9 cellular contexts compared by ENCODE assay signal in the genomic region with DNA sequence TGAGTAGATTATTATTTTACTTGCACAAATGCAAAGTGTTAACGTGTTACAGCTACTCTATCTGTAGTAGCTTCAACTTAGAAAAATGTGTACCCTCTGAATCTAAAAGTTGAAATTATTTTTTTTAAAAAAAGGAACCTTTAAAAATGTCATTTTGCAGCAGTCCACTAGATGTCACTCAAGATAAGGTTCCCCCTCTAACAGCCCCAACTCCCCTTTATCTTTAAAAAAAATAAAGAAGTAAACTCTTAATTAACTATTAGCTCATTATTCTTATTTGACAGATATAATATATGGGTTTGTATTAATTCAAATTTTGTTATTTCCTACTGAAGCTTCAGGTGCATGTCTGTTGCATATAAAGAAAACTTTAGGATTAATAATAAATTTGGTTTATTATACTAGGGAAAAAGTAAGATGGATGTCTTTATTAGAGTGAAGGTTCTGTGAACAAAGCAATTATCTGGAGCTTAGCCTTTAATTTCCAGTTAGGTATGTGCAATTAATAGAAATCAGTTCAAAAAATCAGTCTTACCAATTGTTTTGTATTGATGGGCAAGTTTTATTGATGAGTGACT.
DNase-seq lines count a peak whose midpoint lies in the region; ATAC-seq and TF ChIP-seq lines count a peak whose summit lies in the region.
"Had no signal": no experiment of that assay in that cellular context is flagged by ENCODE, and none has a peak within 500 bp of the region (broad histone marks: within the 10 kb centered on the region; RNA-seq: fewer than 3 reads in every experiment).

No MANE protein-coding gene starts in this region.

- no peak overlapping the region for H3K23ac ChIP-seq in IMR-90 (ENCODE audit: low read depth, low read length)

- H2AK5ac ChIP-seq in IMR-90 (ENCODE audit: low read depth, low read length): no peak overlapping the region

- no TSS peak for BruUV-seq in IMR-90 (replicated peaks; lab: Mats Ljungman, UMichigan)

- CTCF ChIA-PET in IMR-90 (lab: Yijun Ruan, JAX): interaction anchor here (1.1 kb wide), 1 partner anchor 10 kb away, joined by 4 read pairs; no protein-coding TSS in a partner anchor

- H3K4me2 ChIP-seq in IMR-90 (ENCODE audit: low read depth, low read length): no peak overlapping the region

- H3K9ac ChIP-seq in IMR-90 (ENCODE audit: low read depth, low read length): no peak overlapping the region
- no peak overlapping the region for H3K9ac ChIP-seq in adipocyte (ENCODE audit: low read length)

- no peak overlapping the region for H3K4ac ChIP-seq in IMR-90 (ENCODE audit: low read depth, low read length)

- H3K4me1 ChIP-seq in IMR-90 (ENCODE audit: control insufficient read depth, insufficient read depth, low read length): no peaks in the 10 kb centered on the region
- H3K4me1 ChIP-seq in adipocyte (ENCODE audit: control insufficient read depth, insufficient read depth, low read length): no peaks in the 10 kb centered on the region

- no peak overlapping the region for H3K14ac ChIP-seq in IMR-90 (replicated peaks; ENCODE audit: low read depth, low read length)

- dilution Hi-C loops in IMR-90 (cut with HindIII; ENCODE audit: low sequenced_read_pairs, unreplicated experiment): no loop called here

- no peaks in the 10 kb centered on the region for H3K9me1 ChIP-seq in IMR-90 (ENCODE audit: insufficient read depth, low read length)

- H3K36me3 ChIP-seq in IMR-90 (ENCODE audit: control insufficient read depth, insufficient read depth, low read length) (no peaks in the 10 kb centered on the region), adipocyte (ENCODE audit: control insufficient read depth, insufficient read depth, low read length, severe bottlenecking) (no peaks in the 10 kb centered on the region)

- H3K27ac ChIP-seq in IMR-90 (ENCODE audit: insufficient read depth, low read length) (no peak overlapping the region), caudate nucleus (ENCODE audit: low read depth, low read length) (no peak overlapping the region)

- peak; percentile 81 for DNase-seq in DMS114 treated with DMSO at 0.1 percent for 48 hours (lab: John Stamatoyannopoulos, UW; ENCODE audit: unreplicated experiment)
- DNase-seq in IMR-90: peak; percentile 1
- DNase-seq in adipocyte (ENCODE audit: low read depth): peak; percentile 48
- DNase-seq in lung microvascular endothelial cell (ENCODE audit: low read depth in 2 of 2): peak; percentile 0 to 2
- DNase-seq in dedifferentiated amniotic fluid mesenchymal stem cell (ENCODE audit: extremely low spot score): no peak
- DNase-seq in caudate nucleus (lab: John Stamatoyannopoulos, UW): no peak
- no peak for DNase-seq in DMS79 (lab: John Stamatoyannopoulos, UW)
- DNase-seq: NCI-H1417 treated with DMSO at 0.1 percent for 48 hours had no signal

- H3K4me3 ChIP-seq in IMR-90 (ENCODE audit: insufficient read depth, low read depth, low read length) (no peak overlapping the region), adipocyte (ENCODE audit: low read length) (no peak overlapping the region)

- no peak overlapping the region for H2BK5ac ChIP-seq in IMR-90 (ENCODE audit: low read depth, low read length, poor library complexity, severe bottlenecking)

- no CpG with 5 or more reads among the region's 1 CpG for WGBS in IMR-90 (ENCODE audit: extremely low coverage in 2 of 2, insufficient read length in 1 of 2), 2 experiments

- no peak for TF ChIP-seq POLR2A in IMR-90 (IDR thresholded peaks at IDR 0.05; ENCODE audit: low read depth, low read length)

- ATAC-seq in IMR-90 (ENCODE audit: low read depth): peak; percentile 51
- ATAC-seq in GM18870 (IDR thresholded peaks at IDR 0.05; ENCODE audit: unreplicated experiment): no peak

- H3K27me3 ChIP-seq in IMR-90 (ENCODE audit: control insufficient read depth, insufficient read depth, low read length): no peaks in the 10 kb centered on the region
- no peaks in the 10 kb centered on the region for H3K27me3 ChIP-seq in adipocyte (replicated peaks; ENCODE audit: control insufficient read depth, insufficient read depth, low read length)

- peak; percentile 58 for TF ChIP-seq CTCF in IMR-90 (conservative IDR thresholded peaks at IDR 0.05; ENCODE audit: low read depth, low read length)

- POLR2A ChIA-PET in IMR-90 (lab: Charles Lee; ENCODE audit: unreplicated experiment): no interaction called here

- H2BK15ac ChIP-seq in IMR-90 (ENCODE audit: low read depth, low read length): no peak overlapping the region

- no peak overlapping the region for H3K56ac ChIP-seq in IMR-90 (ENCODE audit: extremely low read depth, insufficient read depth, low read length)

- intact Hi-C loops in IMR-90 (cut with micrococcal nuclease): loop anchor here (5.0 kb wide), 2 partner anchors 385 to 465 kb away; no protein-coding TSS in a partner anchor

- H2AK9ac ChIP-seq in IMR-90 (replicated peaks; ENCODE audit: low read depth, low read length, poor library complexity): no peak overlapping the region

- H4K8ac ChIP-seq in IMR-90 (ENCODE audit: low read depth in 2 of 2, low read length in 2 of 2): no peak overlapping the region

- no peak overlapping the region for H2AFZ ChIP-seq in IMR-90 (replicated peaks; ENCODE audit: low read length, poor library complexity)

- no peaks in the 10 kb centered on the region for H4K20me1 ChIP-seq in IMR-90 (ENCODE audit: insufficient read depth, low read length)

- H3K79me1 ChIP-seq in IMR-90 (ENCODE audit: low read depth in 1 of 2, low read length in 2 of 2): no peaks in the 10 kb centered on the region

- peak; percentile 44 for TF ChIP-seq RAD21 in IMR-90 (IDR thresholded peaks at IDR 0.05; ENCODE audit: low read length)

- no peak overlapping the region for H4K5ac ChIP-seq in IMR-90 (ENCODE audit: low read depth, low read length)

- in situ Hi-C loops in IMR-90 (cut with MboI; ENCODE audit: low sequenced_read_pairs): no loop called here

- H2BK20ac ChIP-seq in IMR-90 (ENCODE audit: low read depth, low read length): no peak overlapping the region

- no peak overlapping the region for H4K91ac ChIP-seq in IMR-90 (ENCODE audit: insufficient read depth, low read depth, low read length)

- no peak overlapping the region for H2BK120ac ChIP-seq in IMR-90 (ENCODE audit: low read depth, low read length)

- H3K9me3 ChIP-seq in IMR-90 (ENCODE audit: control insufficient read depth, insufficient read depth, low read length) (no peaks in the 10 kb centered on the region), adipocyte (ENCODE audit: control insufficient read depth, low read length) (no peaks in the 10 kb centered on the region)

- no peak overlapping the region for H3K18ac ChIP-seq in IMR-90 (ENCODE audit: low read depth, low read length)

TF ChIP-seq in IMR-90, 13 proteins besides CTCF, POLR2A, EP300 and RAD21:
- TF ChIP-seq MAFK (IDR thresholded peaks at IDR 0.05; ENCODE audit: low read depth, low read length) (no peak), FOS (IDR thresholded peaks at IDR 0.05; ENCODE audit: low read depth, low read length) (no peak), CHD1 (IDR thresholded peaks at IDR 0.05; ENCODE audit: low read depth, low read length) (no peak), CEBPB (IDR thresholded peaks at IDR 0.05; ENCODE audit: low read depth, low read length) (no peak), SMC3 (IDR thresholded peaks at IDR 0.05; ENCODE audit: low read depth, low read length) (no peak), MXI1 (IDR thresholded peaks at IDR 0.05; ENCODE audit: borderline replicate concordance, low read depth, low read length) (no peak), NFE2L2 (IDR thresholded peaks at IDR 0.05; ENCODE audit: low read depth, low read length) (no peak)
- TF ChIP-seq, protein P1, sequence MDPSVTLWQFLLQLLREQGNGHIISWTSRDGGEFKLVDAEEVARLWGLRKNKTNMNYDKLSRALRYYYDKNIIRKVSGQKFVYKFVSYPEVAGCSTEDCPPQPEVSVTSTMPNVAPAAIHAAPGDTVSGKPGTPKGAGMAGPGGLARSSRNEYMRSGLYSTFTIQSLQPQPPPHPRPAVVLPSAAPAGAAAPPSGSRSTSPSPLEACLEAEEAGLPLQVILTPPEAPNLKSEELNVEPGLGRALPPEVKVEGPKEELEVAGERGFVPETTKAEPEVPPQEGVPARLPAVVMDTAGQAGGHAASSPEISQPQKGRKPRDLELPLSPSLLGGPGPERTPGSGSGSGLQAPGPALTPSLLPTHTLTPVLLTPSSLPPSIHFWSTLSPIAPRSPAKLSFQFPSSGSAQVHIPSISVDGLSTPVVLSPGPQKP (IDR thresholded peaks at IDR 0.05; ENCODE audit: borderline replicate concordance, low read depth, low read length): no peak
- TF ChIP-seq, protein P2, sequence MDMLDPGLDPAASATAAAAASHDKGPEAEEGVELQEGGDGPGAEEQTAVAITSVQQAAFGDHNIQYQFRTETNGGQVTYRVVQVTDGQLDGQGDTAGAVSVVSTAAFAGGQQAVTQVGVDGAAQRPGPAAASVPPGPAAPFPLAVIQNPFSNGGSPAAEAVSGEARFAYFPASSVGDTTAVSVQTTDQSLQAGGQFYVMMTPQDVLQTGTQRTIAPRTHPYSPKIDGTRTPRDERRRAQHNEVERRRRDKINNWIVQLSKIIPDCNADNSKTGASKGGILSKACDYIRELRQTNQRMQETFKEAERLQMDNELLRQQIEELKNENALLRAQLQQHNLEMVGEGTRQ (IDR thresholded peaks at IDR 0.05; ENCODE audit: low read depth, low read length): no peak

Comparison
In these comparisons a context has a peak if more than half of its experiments do, and no peak if none do; other contexts are left out.
1. DNase-seq: peak in DMS114 treated with DMSO at 0.1 percent for 48 hours (single experiment), IMR-90 (single experiment), adipocyte (single experiment) and lung microvascular endothelial cell (2 of 2); none in dedifferentiated amniotic fluid mesenchymal stem cell (single experiment), caudate nucleus (0 of 61) and DMS79 (single experiment).